ENCODE assay signal across 22 cellular contexts in the genomic region with DNA sequence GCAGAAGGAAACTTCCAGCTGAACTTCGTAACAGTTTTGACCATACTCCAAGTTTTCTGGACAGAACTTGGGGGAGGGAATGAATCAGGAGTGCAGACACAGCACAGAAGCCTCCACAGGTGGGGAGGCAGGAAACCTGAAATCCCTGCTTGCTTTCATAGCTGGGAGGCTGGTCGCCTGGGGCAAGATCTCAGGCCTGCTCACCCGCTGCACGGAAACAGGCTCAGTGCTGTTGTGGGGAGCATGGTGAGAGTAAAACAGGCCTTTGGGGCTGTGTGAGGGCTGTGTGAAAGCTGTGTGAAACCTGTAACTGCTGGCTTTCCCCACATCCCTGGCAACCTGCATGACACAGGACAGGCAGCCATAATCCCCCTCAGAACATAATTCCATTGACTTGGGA.
"Had no signal": no experiment of that assay in that cellular context is flagged by ENCODE, and none has a peak within 500 bp of the region (broad histone marks: within the 10 kb centered on the region; RNA-seq: fewer than 3 reads in every experiment).

No MANE protein-coding gene starts in this region.

- H3K4me2 ChIP-seq: KMS-11 had no signal

- DNase-seq: Kasumi-1, MM.1S, NCI-H1092 treated with DMSO at 0.1 percent for 48 hours, NCI-H1436, NCI-H187, NCI-H2029, NCI-H2081 treated with DMSO at 0.1 percent for 48 hours, NCI-H2171, NCI-H226, NCI-H446 treated with DMSO at 0.1 percent for 48 hours, NCI-H510A treated with DMSO at 0.1 percent for 48 hours, NCI-H526, NCI-H82, Peyer's patch, Right ventricle myocardium superior, SIG-M5, T-cell had no signal

- H3K9me3 ChIP-seq: SJSA1 had no signal

- FAIRE-seq: K562 had no signal

- H3K27me3 Mint-ChIP-seq: IgD-negative memory B cell had no signal

- H3K4me1 ChIP-seq: Peyer's patch, SJSA1 had no signal

- H3K27me3 ChIP-seq: Peyer's patch, SJSA1 had no signal

- H3K4me3 Mint-ChIP-seq: IgD-negative memory B cell, T-cell had no signal

- H3K27ac ChIP-seq: KMS-11, Peyer's patch, SJSA1, SK-N-MC had no signal

- H3K4me1 Mint-ChIP-seq: IgD-negative memory B cell, T-cell had no signal

- H3K4me3 ChIP-seq: K562, Peyer's patch, SJSA1, SK-N-MC had no signal

- H3K36me3 Mint-ChIP-seq: T-cell had no signal

- H3K27ac Mint-ChIP-seq: IgD-negative memory B cell, T-cell had no signal

- H3K36me3 ChIP-seq: Peyer's patch, SJSA1 had no signal

- ATAC-seq: K562, T-cell had no signal
